ENCODE assay signal across 9 cellular contexts in genomic region chr12:13171921-13172859, GRCh38. TPM values are rescaled to one million over a fixed set of nuclear protein-coding genes. Genes with fewer than 3 reads are reported as not detected.
DNase-seq lines count a peak whose midpoint lies in the region; ATAC-seq and TF ChIP-seq lines count a peak whose summit lies in the region.
"Had no signal": no experiment of that assay in that cellular context is flagged by ENCODE, and none has a peak within 500 bp of the region (broad histone marks: within the 10 kb centered on the region; RNA-seq: fewer than 3 reads in every experiment).

No MANE protein-coding gene starts in this region.

- TF ChIP-seq CTCF in left ventricle myocardium inferior (IDR thresholded peaks at IDR 0.05; ENCODE audit: borderline replicate concordance): no peak

- H3K27me3 ChIP-seq in left ventricle myocardium inferior (ENCODE audit: low read depth): no peaks in the 10 kb centered on the region

- no peak overlapping the region for H3K9ac ChIP-seq in SK-N-MC (ENCODE audit: insufficient read length)

- ATAC-seq in Right ventricle myocardium inferior (no peak), HG03280 (IDR thresholded peaks at IDR 0.05; ENCODE audit: unreplicated experiment) (no peak), GM19467 (IDR thresholded peaks at IDR 0.05; ENCODE audit: unreplicated experiment) (no peak)

- intact Hi-C loops in left ventricle myocardium inferior (cut with micrococcal nuclease): no loop called here
- intact Hi-C loops in Right ventricle myocardium inferior (cut with DNase I): no loop called here

- H3K9me3 ChIP-seq in left ventricle myocardium inferior (replicated peaks) (peaks cover 8% of the 10 kb centered on the region), SK-N-MC (ENCODE audit: low read depth, low read length) (no peaks in the 10 kb centered on the region)

- H3K27ac ChIP-seq in left ventricle myocardium inferior (replicated peaks) (peak overlapping the region; percentile 76), SK-N-MC (peak overlapping the region; percentile 72)

- DNase-seq in left ventricle myocardium inferior (no peak), Right ventricle myocardium inferior (ENCODE audit: missing footprints) (no peak), SK-N-MC (ENCODE audit: low read depth, low spot score) (no peak), kidney glomerular epithelial cell (lab: John Stamatoyannopoulos, UW) (peak; percentile 87), NCI-H2196 treated with DMSO at 0.1 percent for 48 hours (lab: John Stamatoyannopoulos, UW; ENCODE audit: unreplicated experiment) (no peak)
- DNase-seq in activated effector memory CD4-positive, alpha-beta T cell treated with anti-CD3 and anti-CD28 coated beads, Interleukin-2, amount 50 U/mL, for 16 hours: no peak
- DNase-seq: stimulated activated CD4-positive, alpha-beta T cell treated with anti-CD3 and anti-CD28 coated beads, Interleukin-2, amount 100 ng/mL, for 24 hours had no signal

- H3K36me3 ChIP-seq in left ventricle myocardium inferior (no peaks in the 10 kb centered on the region), SK-N-MC (ENCODE audit: insufficient read depth, low read length) (no peaks in the 10 kb centered on the region)

- H3K4me1 ChIP-seq in left ventricle myocardium inferior: peaks cover 11% of the 10 kb centered on the region

- no peak overlapping the region for H3K4me3 ChIP-seq in left ventricle myocardium inferior
- no peak overlapping the region; the same call in 1 of the 2 replicates for H3K4me3 ChIP-seq in SK-N-MC

RNA-seq across cellular contexts. Expression of gene EMP1, which starts 24.3 kb away (rescaled TPM):
- total RNA-seq in left ventricle myocardium inferior (90.5 TPM), Right ventricle myocardium inferior (129 TPM)
